In the genomic region with DNA sequence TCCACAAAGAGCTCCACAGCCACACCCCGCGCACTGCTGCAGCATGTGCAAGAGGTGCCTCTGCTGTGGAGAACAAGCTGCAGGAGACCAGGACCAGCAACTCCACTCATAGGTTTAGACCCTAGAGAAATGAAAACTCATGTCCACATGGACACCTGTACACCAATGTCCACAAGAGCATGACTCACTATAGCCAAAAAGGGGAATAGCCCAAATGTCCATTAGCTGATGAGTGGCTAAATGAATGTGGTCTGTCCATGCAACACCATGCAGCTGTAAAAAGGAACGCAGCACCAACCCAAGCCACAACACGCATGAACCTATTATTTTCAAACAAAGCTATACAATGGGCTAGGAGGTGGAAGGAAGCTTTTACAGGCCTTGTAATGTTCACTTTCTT, we compare ENCODE assay signal across 20 cellular contexts.
"Had no signal": no experiment of that assay in that cellular context is flagged by ENCODE, and none has a peak within 500 bp of the region (broad histone marks: within the 10 kb centered on the region; RNA-seq: fewer than 3 reads in every experiment).

No MANE protein-coding gene starts in this region.

- H3K27me3 Mint-ChIP-seq: natural killer cell treated with Interleukin-12 subunit alpha and Interleukin-12 subunit beta and Interleukin-15 and Interleukin-18, amount 100 ng/mL, for 72 hours; progenitor cell of endocrine pancreas had no signal

- H3K4me3 ChIP-seq: coronary artery, hepatocyte, mucosa of descending colon, neural progenitor cell, pancreas, smooth muscle cell had no signal

- H3K9me3 ChIP-seq: mucosa of descending colon, pancreas had no signal

- H3K79me2 ChIP-seq: hepatocyte had no signal

- H3K9me3 Mint-ChIP-seq: endodermal cell; natural killer cell treated with Interleukin-12 subunit alpha and Interleukin-12 subunit beta and Interleukin-15 and Interleukin-18, amount 100 ng/mL, for 72 hours; neural progenitor cell had no signal

- FAIRE-seq: endothelial cell of umbilical vein, pancreas, urothelium cell line had no signal

- H3K4me2 ChIP-seq: hepatocyte, neural progenitor cell, smooth muscle cell had no signal

- ATAC-seq: foreskin keratinocyte; mucosa of descending colon; natural killer cell treated with Interleukin-12 subunit alpha and Interleukin-12 subunit beta and Interleukin-15 and Interleukin-18, amount 100 ng/mL, for 72 hours; pancreas; right cardiac atrium had no signal

- DNase-seq: effector CD4-positive, alpha-beta T cell; endodermal cell; erythroblast; foreskin keratinocyte; mammary epithelial cell; mucosa of descending colon; nucleus accumbens; pancreas; stimulated activated CD4-positive, alpha-beta T cell treated with anti-CD3 and anti-CD28 coated beads, Interleukin-2, amount 100 ng/mL, for 48 hours; stimulated activated naive CD4-positive, alpha-beta T cell treated with Interleukin-2 at 50 U/mL for 16 hours; trophoblast cell had no signal

- H3K27ac Mint-ChIP-seq: endodermal cell; natural killer cell treated with Interleukin-12 subunit alpha and Interleukin-12 subunit beta and Interleukin-15 and Interleukin-18, amount 100 ng/mL, for 72 hours; neural progenitor cell; progenitor cell of endocrine pancreas had no signal

- H3K36me3 ChIP-seq: neural progenitor cell had no signal

- H2AFZ ChIP-seq: hepatocyte, neural progenitor cell had no signal

- H3K27ac ChIP-seq: coronary artery, foreskin keratinocyte, hepatocyte, neural progenitor cell, pancreas had no signal

- H3K4me1 ChIP-seq: neural progenitor cell had no signal

- H3K4me3 Mint-ChIP-seq: endodermal cell; natural killer cell treated with Interleukin-12 subunit alpha and Interleukin-12 subunit beta and Interleukin-15 and Interleukin-18, amount 100 ng/mL, for 72 hours; neural progenitor cell had no signal
